9 cellular contexts compared by ENCODE assay signal in the genomic region with DNA sequence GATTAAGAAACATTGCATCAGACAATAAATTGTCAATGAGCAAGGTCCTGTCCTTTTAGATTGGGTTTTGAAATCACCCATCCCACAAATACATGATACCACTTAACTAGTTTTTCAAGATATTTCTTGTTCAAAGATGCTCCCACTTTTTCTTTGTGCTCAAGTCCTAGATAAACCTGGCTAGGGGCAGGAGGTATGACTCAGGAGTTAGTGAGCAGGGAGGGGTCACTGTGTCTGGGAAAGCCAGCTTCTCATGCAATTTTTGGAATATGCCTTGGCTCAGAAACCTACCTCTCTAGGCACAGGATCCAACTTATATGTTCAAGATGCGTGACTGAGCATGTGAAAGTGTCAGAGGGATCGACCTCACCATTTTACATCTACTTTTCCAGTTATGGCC. TPM values are rescaled to one million over a fixed set of nuclear protein-coding genes. Genes with fewer than 3 reads are reported as not detected.
DNase-seq lines count a peak whose midpoint lies in the region; ATAC-seq, FAIRE-seq and TF ChIP-seq lines count a peak whose summit lies in the region.
"Not testable (repeated sequence)": the region's sequence is repeated elsewhere in the genome, so short reads cannot be mapped to it uniquely, and the experiment has no call there.
"Had no signal": no experiment of that assay in that cellular context is flagged by ENCODE, and none has a peak within 500 bp of the region (broad histone marks: within the 10 kb centered on the region; RNA-seq: fewer than 3 reads in every experiment).

No MANE protein-coding gene starts in this region.

- TF ChIP-seq POLR2A in H54 (IDR thresholded peaks at IDR 0.05; ENCODE audit: low read depth, low read length); K562 (conservative IDR thresholded peaks at IDR 0.05): not testable (repeated sequence)

- H3K4me1 ChIP-seq in PC-9 (replicated peaks; ENCODE audit: insufficient read depth) (peaks cover 86% of the 10 kb centered on the region), K562 (replicated peaks in 1 of 2; ENCODE audit: control insufficient read depth in 2 of 2, insufficient read depth in 2 of 2, low read length in 2 of 2) (peaks cover 7 to 24% of the 10 kb centered on the region in 2 experiments), keratinocyte (ENCODE audit: control insufficient read depth, extremely low read depth, insufficient read depth, low read length) (peaks cover 19% of the 10 kb centered on the region)

- H3K9me3 Mint-ChIP-seq in type B pancreatic cell = not testable (repeated sequence)

- H3K4me2 ChIP-seq in PC-9 (peak overlapping the region; percentile 62), K562 (ENCODE audit: insufficient read depth, low read length) (peak overlapping the region; percentile 14; the same call in 1 of the 2 replicates), keratinocyte (ENCODE audit: control insufficient read depth, extremely low read depth, insufficient read depth, low read depth, low read length) (peak overlapping the region; percentile 54)

- not testable (repeated sequence) for H3K36me3 ChIP-seq in PC-9 (ENCODE audit: low read depth); K562 (ENCODE audit: control insufficient read depth, insufficient read depth, low read length); keratinocyte (ENCODE audit: control insufficient read depth in 2 of 2, extremely low read depth in 1 of 2, insufficient read depth in 2 of 2, low read length in 2 of 2)

- dilution Hi-C loops in keratinocyte (cut with MboI; ENCODE audit: extremely low pct_ligation_motif_present, low sequenced_read_pairs) = not testable (repeated sequence)

- H3K9me3 ChIP-seq in PC-9 (ENCODE audit: insufficient read depth, low read depth); K562 (replicated peaks; ENCODE audit: control insufficient read depth, insufficient read depth, low read depth, low read length); keratinocyte (ENCODE audit: control insufficient read depth, low read depth, low read length): not testable (repeated sequence)

- DNase-seq in DMS53 (lab: John Stamatoyannopoulos, UW) (peak; percentile 1), M059J (ENCODE audit: low read depth) (peak; percentile 42), PC-9 (peak; percentile 44 to 88), K562 (ENCODE audit: extremely low read depth in 1 of 4, low spot score in 3 of 4) (peak in 1 of 4 experiments; percentile 53), keratinocyte (ENCODE audit: low read depth, low spot score) (peak; percentile 1)
- not testable (repeated sequence) for DNase-seq in H54 (ENCODE audit: insufficient read length, low spot score); epithelial cell of prostate (ENCODE audit: low read depth, low spot score); type B pancreatic cell (ENCODE audit: extremely low spot score, unreplicated experiment)

- H3K9me1 ChIP-seq in K562 (ENCODE audit: control insufficient read depth, insufficient read depth, low read length); keratinocyte (ENCODE audit: control insufficient read depth, extremely low read depth, insufficient read depth, low read length): not testable (repeated sequence)

- H3F3A ChIP-seq in PC-9 (ENCODE audit: insufficient read depth, low read depth) = peaks cover 46% of the 10 kb centered on the region

- not testable (repeated sequence) for H3K27me3 Mint-ChIP-seq in type B pancreatic cell

- not testable (repeated sequence) for H4K20me1 ChIP-seq in PC-9 (ENCODE audit: insufficient read depth); K562 (replicated peaks; ENCODE audit: control insufficient read depth, insufficient read depth, low read length); keratinocyte (ENCODE audit: control insufficient read depth, extremely low read depth, insufficient read depth, low read length)

- not testable (repeated sequence) for H3K27me3 ChIP-seq in PC-9 (ENCODE audit: insufficient read depth, low read depth); K562 (ENCODE audit: control insufficient read depth in 2 of 2, insufficient read depth in 2 of 2, low read length in 2 of 2); keratinocyte (ENCODE audit: control insufficient read depth, extremely low read depth, insufficient read depth, low read length)

- CTCF ChIA-PET in PC-9 (lab: Charles Lee); K562 (lab: Yijun Ruan, JAX; ENCODE audit: low intra/inter-chr PET ratio): not testable (repeated sequence)

- not testable (repeated sequence) for BruUV-seq in PC-9 (replicated peaks; lab: Mats Ljungman, UMichigan); K562 (replicated peaks; lab: Mats Ljungman, UMichigan)

- H3K36me3 Mint-ChIP-seq in type B pancreatic cell = not testable (repeated sequence)

- not testable (repeated sequence) for TF ChIP-seq EP300 in K562 (IDR thresholded peaks at IDR 0.05; ENCODE audit: low read length)

- POLR2A ChIA-PET in PC-9 (lab: Charles Lee; ENCODE audit: unreplicated experiment); K562 (lab: Yijun Ruan, JAX): not testable (repeated sequence)

- TF ChIP-seq RAD21 in K562 (CRISPR knock-in tag; conservative IDR thresholded peaks at IDR 0.05 in 1 of 2, IDR thresholded peaks at IDR 0.05 in 1 of 2) = not testable (repeated sequence)

- peaks cover 29% of the 10 kb centered on the region for H3K4me1 Mint-ChIP-seq in type B pancreatic cell (ENCODE audit: unreplicated experiment)

- H3K79me2 ChIP-seq in PC-9 (ENCODE audit: low read depth) (peaks cover 66% of the 10 kb centered on the region), keratinocyte (ENCODE audit: control insufficient read depth, insufficient read depth, low read length) (peaks cover 26% of the 10 kb centered on the region)
- not testable (repeated sequence) for H3K79me2 ChIP-seq in K562 (ENCODE audit: control insufficient read depth, insufficient read depth, low read length)

- H3K4me3 Mint-ChIP-seq in type B pancreatic cell = peak overlapping the region; percentile 35

- H2AFZ ChIP-seq in PC-9; keratinocyte (ENCODE audit: control insufficient read depth, low read length): not testable (repeated sequence)
- H2AFZ ChIP-seq in K562 (ENCODE audit: low read depth, low read length) = peak overlapping the region; percentile 48; the same call in 1 of the 2 replicates

- H3K27ac ChIP-seq in PC-9 (peak overlapping the region; percentile 97), epithelial cell of prostate (peak overlapping the region; percentile 84), keratinocyte (ENCODE audit: control insufficient read depth, insufficient read depth, low read length) (peak overlapping the region; percentile 78)
- H3K27ac ChIP-seq in K562 (ENCODE audit: extremely low read depth, low read depth, low read length) = not testable (repeated sequence)

- WGBS in K562 (ENCODE audit: insufficient coverage, low coverage, missing lambda C conversion rate) = 27% methylated on average over 2 of the region's 2 CpGs

- H3K4me3 ChIP-seq in PC-9; K562; keratinocyte (ENCODE audit: control insufficient read depth in 2 of 3, extremely low read depth in 1 of 3, insufficient read depth in 2 of 3, low read depth in 1 of 3, low read length in 3 of 3): not testable (repeated sequence)

- not testable (repeated sequence) for H3K9me2 ChIP-seq in PC-9 (ENCODE audit: insufficient read depth)

- not testable (repeated sequence) for TF ChIP-seq CTCF in PC-9 (conservative IDR thresholded peaks at IDR 0.05); K562 (IDR thresholded peaks at IDR 0.05 in 2 of 3, conservative IDR thresholded peaks at IDR 0.05 in 1 of 3; ENCODE audit: insufficient read depth in 2 of 3, low read depth in 1 of 3, low read length in 3 of 3); keratinocyte (optimal IDR thresholded peaks at IDR 0.05 in 1 of 3, IDR thresholded peaks at IDR 0.05 in 1 of 3, conservative IDR thresholded peaks at IDR 0.05 in 1 of 3; ENCODE audit: extremely low read depth in 1 of 3, insufficient read depth in 2 of 3, low read length in 3 of 3); type B pancreatic cell (conservative IDR thresholded peaks at IDR 0.05)

- not testable (repeated sequence) for ATAC-seq in K562

- in situ Hi-C loops in K562 (cut with MboI) = not testable (repeated sequence)

- FAIRE-seq in H54 (lab: Jason Lieb, UNC) = peak; percentile 52
- FAIRE-seq in K562 (lab: Jason Lieb, UNC); keratinocyte (lab: Jason Lieb, UNC): not testable (repeated sequence)

- not testable (repeated sequence) for H3K9ac ChIP-seq in K562 (ENCODE audit: insufficient read depth in 1 of 2, low read depth in 2 of 2, low read length in 2 of 2)
- peak overlapping the region; percentile 15 for H3K9ac ChIP-seq in keratinocyte (ENCODE audit: control insufficient read depth, extremely low read depth, insufficient read depth, low read length)

- intact Hi-C loops in PC-9 (cut with micrococcal nuclease; ENCODE audit: unreplicated experiment); K562 (cut with micrococcal nuclease): not testable (repeated sequence)

- peak overlapping the region; percentile 61 for H3K27ac Mint-ChIP-seq in type B pancreatic cell

RNA-seq across cellular contexts. Expression of a gene that starts 45.8 kb away (rescaled TPM):
- 12.0 and 24.9 TPM in 2 replicates for total RNA-seq in M059J (2014; rRNA removed; shearing (Covaris generic))
- total RNA-seq in PC-9 (2021) = 27.8 and 30.1 TPM in 2 replicates
- total RNA-seq in K562 (2011; cell fraction: chromatin; rRNA removed; ENCODE audit: low replicate concordance) = 16.2 and 27.0 TPM in 2 replicates
- total RNA-seq in K562 (2011; cell fraction: nucleolus; rRNA removed) = 35.1 and 40.4 TPM in 2 replicates
- total RNA-seq in K562 (2011; cell fraction: nucleoplasm; rRNA removed) = 25.1 and 28.2 TPM in 2 replicates
- 13.1 and 15.1 TPM in 2 replicates for total RNA-seq in K562 (2014; rRNA removed)
- total RNA-seq in K562 (2014; rRNA removed; fragmentation: Illumina TruSeq; extraction: Trizol) = 7.5 and 7.8 TPM in 2 replicates
- 7.5 and 8.3 TPM in 2 replicates for total RNA-seq in K562 (2015; rRNA removed; fragmentation: Illumina TruSeq; extraction: Trizol)
- 14.4 and 15.0 TPM in 2 replicates for total RNA-seq in K562 (2021)
- polyA plus RNA-seq in K562 (2011; rRNA removed) = 7.7 and 8.9 TPM in 2 replicates
- polyA plus RNA-seq in K562 (2011; cell fraction: cytosol; rRNA removed) = 10.0 and 16.2 TPM in 2 replicates
- polyA plus RNA-seq in K562 (2011; cell fraction: nucleus; rRNA removed) = 10.1 and 17.6 TPM in 2 replicates
- 8.7 and 14.2 TPM in 2 replicates for polyA plus RNA-seq in K562 (2012)
- 10.8 and 11.5 TPM in 2 replicates for polyA plus RNA-seq in K562 (2014; fragmentation: Illumina TruSeq; extraction: Trizol)
- 1 to 10 TPM; 1.1 to 1.2 TPM for polyA plus RNA-seq in K562 (2014; fragmentation: Nextera tagmentation; extraction: Ambion mirVana)
- polyA plus RNA-seq in K562 (2014; rRNA removed) = 7.9 and 8.4 TPM in 2 replicates
- 9.8 and 14.9 TPM in 2 replicates for polyA minus RNA-seq in K562 (2011; rRNA and poly(A)+ RNA removed)
- polyA minus RNA-seq in K562 (2011; cell fraction: cytosol; rRNA and poly(A)+ RNA removed) = 14.1 and 16.5 TPM in 2 replicates
- polyA minus RNA-seq in K562 (2011; cell fraction: nucleus; rRNA and poly(A)+ RNA removed) = 9.7 and 10.1 TPM in 2 replicates
- polyA plus RNA-seq in keratinocyte = 47.4 to 83.3 TPM (median 53.4 TPM) in 3 replicates
- 9.6 TPM for polyA plus RNA-seq in keratinocyte (2011; ENCODE audit: low read depth)
- polyA plus RNA-seq in keratinocyte (2011; cell fraction: cytosol; rRNA removed) = 19.3 and 21.3 TPM in 2 replicates
- polyA plus RNA-seq in keratinocyte (2011; cell fraction: nucleus; rRNA removed) = 158 and 171 TPM in 2 replicates
- polyA plus RNA-seq in keratinocyte (2012; ENCODE audit: low replicate concordance) = 20.1 and 45.5 TPM in 2 replicates
- polyA minus RNA-seq in keratinocyte = 99.3 to 188 TPM (median 149 TPM) in 3 replicates
- polyA minus RNA-seq in keratinocyte (2011; cell fraction: cytosol; rRNA and poly(A)+ RNA removed) = 77.9 TPM
- polyA minus RNA-seq in keratinocyte (2011; cell fraction: nucleus; rRNA and poly(A)+ RNA removed) = 361 and 389 TPM in 2 replicates
- 42.9 and 48.4 TPM in 2 replicates for total RNA-seq in type B pancreatic cell (ENCODE audit: low replicate concordance)
- polyA plus RNA-seq: CD8-positive, alpha-beta memory T cell had no signal

RNA-seq across cellular contexts. Expression of a gene that starts 50.9 kb away (rescaled TPM):
- total RNA-seq in M059J (2014; rRNA removed; shearing (Covaris generic)) = 73.2 and 87.1 TPM in 2 replicates
- total RNA-seq in PC-9 (2021) (15.9 and 23.6 TPM in 2 replicates), K562 (2014; rRNA removed) (18.1 and 20.6 TPM in 2 replicates), K562 (2014; rRNA removed; fragmentation: Illumina TruSeq; extraction: Trizol) (38.9 and 44.3 TPM in 2 replicates), K562 (2015; rRNA removed; fragmentation: Illumina TruSeq; extraction: Trizol) (32.6 and 37.4 TPM in 2 replicates), K562 (2021) (22.6 and 23.1 TPM in 2 replicates), type B pancreatic cell (ENCODE audit: low replicate concordance) (7.2 and 10.7 TPM in 2 replicates)
- 43.8 and 80.5 TPM in 2 replicates for total RNA-seq in K562 (2011; cell fraction: chromatin; rRNA removed; ENCODE audit: low replicate concordance)
- 32.9 and 38.5 TPM in 2 replicates for total RNA-seq in K562 (2011; cell fraction: nucleolus; rRNA removed)
- total RNA-seq in K562 (2011; cell fraction: nucleoplasm; rRNA removed) = 55.1 and 71.8 TPM in 2 replicates
- polyA plus RNA-seq in K562 (2011; rRNA removed) (63.1 and 113 TPM in 2 replicates), K562 (2014; fragmentation: Illumina TruSeq; extraction: Trizol) (49.0 and 53.2 TPM in 2 replicates), K562 (2014; fragmentation: Nextera tagmentation; extraction: Ambion mirVana) (10 to 100 TPM; 24.6 to 33.0 TPM), K562 (2014; rRNA removed) (40.9 and 45.0 TPM in 2 replicates), keratinocyte (15.6 to 38.6 TPM (median 32.6 TPM) in 3 replicates)
- polyA plus RNA-seq in K562 (2011; cell fraction: cytosol; rRNA removed) = 26.9 and 29.8 TPM in 2 replicates
- polyA plus RNA-seq in K562 (2011; cell fraction: nucleus; rRNA removed) = 35.4 and 45.0 TPM in 2 replicates
- polyA plus RNA-seq in K562 (2012) = 27.1 and 33.9 TPM in 2 replicates
- 43.3 and 57.6 TPM in 2 replicates for polyA minus RNA-seq in K562 (2011; rRNA and poly(A)+ RNA removed)
- polyA minus RNA-seq in K562 (2011; cell fraction: cytosol; rRNA and poly(A)+ RNA removed) = 11.0 and 23.7 TPM in 2 replicates
- polyA minus RNA-seq in K562 (2011; cell fraction: nucleus; rRNA and poly(A)+ RNA removed) = 27.6 and 28.0 TPM in 2 replicates
- 18.5 TPM for polyA plus RNA-seq in keratinocyte (2011; ENCODE audit: low read depth)
- 9.7 and 31.0 TPM in 2 replicates for polyA plus RNA-seq in keratinocyte (2011; cell fraction: cytosol; rRNA removed)
- 43.2 and 51.9 TPM in 2 replicates for polyA plus RNA-seq in keratinocyte (2011; cell fraction: nucleus; rRNA removed)
- polyA plus RNA-seq in keratinocyte (2012; ENCODE audit: low replicate concordance) = 13.9 and 22.2 TPM in 2 replicates
- 4.1 to 14.3 TPM (median 7.4 TPM) in 3 replicates for polyA minus RNA-seq in keratinocyte
- 7.5 TPM for polyA minus RNA-seq in keratinocyte (2011; cell fraction: cytosol; rRNA and poly(A)+ RNA removed)
- polyA minus RNA-seq in keratinocyte (2011; cell fraction: nucleus; rRNA and poly(A)+ RNA removed) = 12.2 and 19.2 TPM in 2 replicates
